In the genomic region with DNA sequence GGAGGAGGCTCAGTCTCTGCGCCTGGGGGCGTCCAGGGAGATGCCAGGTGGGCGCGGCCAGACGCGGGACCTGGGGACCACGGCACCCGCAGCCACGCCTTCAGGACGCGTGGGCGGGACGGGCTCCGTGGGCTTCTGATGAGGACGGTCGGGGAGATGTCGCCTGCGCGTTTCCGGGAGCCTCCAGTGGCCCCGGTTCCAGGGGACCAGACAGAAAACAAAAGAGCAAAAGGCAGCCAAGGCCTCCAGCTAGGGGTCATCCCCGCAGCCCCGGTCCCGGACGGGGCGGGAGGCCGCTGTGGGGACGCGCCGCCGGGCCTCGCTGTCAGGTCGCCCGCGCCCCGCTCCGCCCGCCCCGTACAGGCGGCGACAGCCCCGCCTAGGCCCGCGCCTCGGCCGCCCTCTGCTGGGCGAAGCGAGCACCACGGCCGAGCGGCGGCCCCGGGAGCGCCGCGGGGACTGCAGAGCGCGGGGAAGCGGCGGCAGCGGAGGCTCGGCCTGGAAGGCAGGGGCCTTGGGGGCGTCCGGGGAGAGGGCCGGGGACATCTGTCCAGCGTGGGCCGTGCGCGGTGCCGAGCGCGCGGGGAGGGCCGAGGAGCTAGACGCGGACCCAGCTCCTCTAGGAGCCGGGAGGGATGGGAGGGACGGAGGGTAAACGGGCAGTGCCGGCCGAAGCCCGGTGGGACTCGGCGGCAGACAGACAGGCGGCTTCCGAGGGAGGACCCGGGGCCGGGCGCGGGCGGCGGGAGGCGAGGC, we compare ENCODE assay signal across 8 cellular contexts. TPM values are rescaled to one million over a fixed set of nuclear protein-coding genes. Genes with fewer than 3 reads are reported as not detected.
DNase-seq lines count a peak whose midpoint lies in the region; ATAC-seq and TF ChIP-seq lines count a peak whose summit lies in the region.

No MANE protein-coding gene starts in this region.

- peak overlapping the region; percentile 73 for H3K4me3 Mint-ChIP-seq in activated CD4-positive, alpha-beta T cell treated with anti-CD3 and anti-CD28 coated beads for 36 hours

- intact Hi-C loops in activated CD4-positive, alpha-beta T cell treated with anti-CD3 and anti-CD28 coated beads for 36 hours (cut with DNase I, micrococcal nuclease) = loop anchor here (1.0 to 10.0 kb wide), 9 partner anchors 37 to 720 kb away; a partner anchor contains a TSS

- H3K4me1 Mint-ChIP-seq in activated CD4-positive, alpha-beta T cell treated with anti-CD3 and anti-CD28 coated beads for 36 hours = peaks cover 9% of the 10 kb centered on the region

- peak overlapping the region; percentile 68 for H3K4me3 ChIP-seq in AG04450 (ENCODE audit: low read depth, low read length)

- TF ChIP-seq CTCF in AG04450 (IDR thresholded peaks at IDR 0.05; ENCODE audit: low read depth, low read length) = peak; percentile 44

- no peaks in the 10 kb centered on the region for H3K36me3 Mint-ChIP-seq in activated CD4-positive, alpha-beta T cell treated with anti-CD3 and anti-CD28 coated beads for 36 hours (ENCODE audit: low read depth)

- no peak for DNase-seq in AG04450 (ENCODE audit: low read depth, low spot score)
- peak; percentile 84 for DNase-seq in NCI-H2227 (lab: John Stamatoyannopoulos, UW; ENCODE audit: unreplicated experiment)
- DNase-seq in activated CD4-positive, alpha-beta T cell treated with anti-CD3 and anti-CD28 coated beads for 36 hours = peak; percentile 89
- DNase-seq in left kidney (ENCODE audit: low read depth, low spot score) = peak; percentile 93
- DNase-seq in stimulated activated CD4-positive, alpha-beta T cell treated with anti-CD3 and anti-CD28 coated beads, Interleukin-2, amount 100 ng/mL, for 24 hours = peak; percentile 81 to 85

- H3K9me3 Mint-ChIP-seq in activated CD4-positive, alpha-beta T cell treated with anti-CD3 and anti-CD28 coated beads for 36 hours (ENCODE audit: low read depth) = peaks cover 8% of the 10 kb centered on the region

- no peaks in the 10 kb centered on the region for H3K27me3 Mint-ChIP-seq in activated CD4-positive, alpha-beta T cell treated with anti-CD3 and anti-CD28 coated beads for 36 hours

- H3K9me3 ChIP-seq in AG04450 (ENCODE audit: control insufficient read depth, insufficient read depth, low read length) = no peaks in the 10 kb centered on the region

- no peak overlapping the region for H3K27ac ChIP-seq in AG04450 (ENCODE audit: low read depth, low read length)
- H3K27ac ChIP-seq in cingulate gyrus (ENCODE audit: low read depth, low read length) = peak overlapping the region; percentile 75

- no peaks in the 10 kb centered on the region for H3K27me3 ChIP-seq in AG04450 (ENCODE audit: control insufficient read depth, insufficient read depth, low read length)

- peak overlapping the region; percentile 83 for H3K27ac Mint-ChIP-seq in activated CD4-positive, alpha-beta T cell treated with anti-CD3 and anti-CD28 coated beads for 36 hours

- CTCF ChIA-PET in AG04450 (lab: Charles Lee) = interaction anchor here (0.5 to 2.5 kb wide), 27 partner anchors 9 to 1457 kb away, joined by 3 to 10 read pairs (median 4); no protein-coding TSS in a partner anchor
- CTCF ChIA-PET in activated CD4-positive, alpha-beta T cell treated with anti-CD3 and anti-CD28 coated beads for 36 hours (lab: Charles Lee) = interaction anchor here (0.5 to 2.7 kb wide), 12 partner anchors 9 to 679 kb away, joined by 3 to 15 read pairs (median 4); no protein-coding TSS in a partner anchor

- peak; percentile 92 for ATAC-seq in GM18868 (IDR thresholded peaks at IDR 0.05; ENCODE audit: unreplicated experiment)
- ATAC-seq in HG03103 (IDR thresholded peaks at IDR 0.05; ENCODE audit: low read depth, unreplicated experiment) = peak; percentile 91
- ATAC-seq in activated CD4-positive, alpha-beta T cell treated with anti-CD3 and anti-CD28 coated beads for 36 hours = peak; percentile 93

- POLR2A ChIA-PET in AG04450 (lab: Yijun Ruan, JAX) = no interaction called here
- POLR2A ChIA-PET in activated CD4-positive, alpha-beta T cell treated with anti-CD3 and anti-CD28 coated beads for 36 hours (lab: Charles Lee) = no interaction called here

RNA-seq across cellular contexts. Expression of a gene that starts 48.7 kb away (rescaled TPM):
- 6.8 and 8.6 TPM in 2 replicates for polyA plus RNA-seq in AG04450 (2011; rRNA removed)
- 2.7 and 3.5 TPM in 2 replicates for polyA minus RNA-seq in AG04450 (2011; rRNA and poly(A)+ RNA removed)
- total RNA-seq in activated CD4-positive, alpha-beta T cell treated with anti-CD3 and anti-CD28 coated beads for 36 hours = 1 to 10 TPM; 4.7 to 7.7 TPM
